36 cellular contexts compared by ENCODE assay signal in genomic region chr1:244559561-244559960, GRCh38.
"Had no signal": no experiment of that assay in that cellular context is flagged by ENCODE, and none has a peak within 500 bp of the region (broad histone marks: within the 10 kb centered on the region; RNA-seq: fewer than 3 reads in every experiment).

No MANE protein-coding gene starts in this region.

- H3K4me1 ChIP-seq: adrenal gland, body of pancreas, breast epithelium had no signal

- H3K4me3 ChIP-seq: adrenal gland, body of pancreas, breast epithelium had no signal

- DNase-seq: activated B cell treated with CpG ODN at 0.5 μM for 24 hours; activated CD4-positive, alpha-beta memory T cell treated with anti-CD3 and anti-CD28 coated beads for 36 hours; activated CD4-positive, alpha-beta T cell treated with anti-CD3 and anti-CD28 coated beads for 4 hours; activated CD4-positive, alpha-beta T cell treated with anti-CD3 and anti-CD28 coated beads, Interleukin-2, amount 10 ng/mL, durations not matched to agents 24 days and 14 days; activated CD4-positive, alpha-beta T cell treated with anti-CD3 and anti-CD28 coated beads, Interleukin-2, amount 50 U/mL, for 1 hour; activated CD4-positive, alpha-beta T cell treated with anti-CD3 and anti-CD28 coated beads, Interleukin-2, amount 50 U/mL, for 4 hours; activated CD4-positive, CD25-positive, alpha-beta regulatory T cell treated with anti-CD3 and anti-CD28 coated beads, Interleukin-2, amount 50 U/mL, for 72 hours; activated CD8-positive, alpha-beta memory T cell treated with anti-CD3 and anti-CD28 coated beads, Interleukin-2, amount 50 U/mL, for 4 hours; activated CD8-positive, alpha-beta T cell treated with anti-CD3 and anti-CD28 coated beads for 36 hours; activated effector memory CD4-positive, alpha-beta T cell treated with anti-CD3 and anti-CD28 coated beads, Interleukin-2, amount 50 U/mL, for 16 hours; activated gamma-delta T cell treated with Interleukin-2 at 50 U/mL for 16 hours; activated naive CD4-positive, alpha-beta T cell; activated naive CD4-positive, alpha-beta T cell treated with anti-CD3 and anti-CD28 coated beads for 36 hours; activated naive CD4-positive, alpha-beta T cell treated with anti-CD3 and anti-CD28 coated beads, Interleukin-2, amount 50 U/mL, for 16 hours; activated naive CD8-positive, alpha-beta T cell treated with anti-CD3 and anti-CD28 coated beads for 36 hours; activated T-cell treated with anti-CD3 and anti-CD28 coated beads for 4 hours; activated T-cell treated with anti-CD3 and anti-CD28 coated beads, Interleukin-2, amount 50 U/mL, for 1 hour; activated T-cell treated with anti-CD3 and anti-CD28 coated beads, Interleukin-2, amount 50 U/mL, for 4 hours; activated T-cell treated with anti-CD3 and anti-CD28 coated beads, Interleukin-2, amount 50 U/mL, for 72 hours; adrenal gland; amniotic stem cell; aorta; body of pancreas; brain microvascular endothelial cell; central memory CD4-positive, alpha-beta T cell; T-helper 1 cell; T-helper 2 cell; T-helper 9 cell; WERI-Rb-1 had no signal

- H3K9me3 ChIP-seq: body of pancreas had no signal

- FAIRE-seq: astrocyte had no signal

- H3K27ac ChIP-seq: adrenal gland, body of pancreas, brain microvascular endothelial cell, breast epithelium, WERI-Rb-1 had no signal

- H3K4me3 Mint-ChIP-seq: activated B cell treated with CpG ODN at 0.5 μM for 24 hours; activated CD4-positive, alpha-beta memory T cell treated with anti-CD3 and anti-CD28 coated beads for 36 hours; activated CD4-positive, alpha-beta T cell treated with anti-CD3 and anti-CD28 coated beads, Interleukin-2, amount 10 ng/mL, durations not matched to agents 24 days and 14 days; activated CD8-positive, alpha-beta T cell treated with anti-CD3 and anti-CD28 coated beads for 36 hours; activated naive CD4-positive, alpha-beta T cell treated with anti-CD3 and anti-CD28 coated beads for 36 hours; activated naive CD8-positive, alpha-beta T cell treated with anti-CD3 and anti-CD28 coated beads for 36 hours; activated T-cell treated with anti-CD3 and anti-CD28 coated beads, Interleukin-2, amount 50 U/mL, for 4 hours; activated T-cell treated with anti-CD3 and anti-CD28 coated beads, Interleukin-2, amount 50 U/mL, for 72 hours; activated T-helper 1 cell treated with anti-CD3 and anti-CD28 coated beads, Interleukin-12 subunit alpha, Interleukin-12 subunit beta, Interleukin-2, Interleukin-4 antibody, amounts not matched to agents 30 ng/mL and 10 ng/mL and 1 ng/mL, durations not matched to agents 14 hours and 24 hours and 36 hours; activated T-helper 17 cell treated with anti-CD3 and anti-CD28 coated beads, Interleukin-2, amount 50 U/mL, for 72 hours; T-helper 1 cell treated with Interleukin-12 subunit alpha and Interleukin-12 subunit beta and Interleukin-4 antibody, amounts not matched to agents 30 μg/mL and 1 μg/mL, for 36 hours; T-helper 2 cell treated with Interferon-gamma antibody and Interleukin-4, amounts not matched to agents 5 μg/mL and 100 μg/mL, for 36 hours had no signal

- H3K27me3 Mint-ChIP-seq: activated B cell treated with CpG ODN at 0.5 μM for 24 hours; activated CD4-positive, alpha-beta memory T cell treated with anti-CD3 and anti-CD28 coated beads for 36 hours; activated CD4-positive, alpha-beta T cell treated with anti-CD3 and anti-CD28 coated beads, Interleukin-2, amount 10 ng/mL, durations not matched to agents 24 days and 14 days; activated CD8-positive, alpha-beta T cell treated with anti-CD3 and anti-CD28 coated beads for 36 hours; activated naive CD8-positive, alpha-beta T cell treated with anti-CD3 and anti-CD28 coated beads for 36 hours; activated T-helper 17 cell treated with anti-CD3 and anti-CD28 coated beads, Interleukin-2, amount 50 U/mL, for 72 hours had no signal

- H3K36me3 Mint-ChIP-seq: activated CD4-positive, alpha-beta memory T cell treated with anti-CD3 and anti-CD28 coated beads for 36 hours; activated naive CD4-positive, alpha-beta T cell treated with anti-CD3 and anti-CD28 coated beads, Interleukin-2, amount 50 U/mL, for 72 hours had no signal

- H3K4me1 Mint-ChIP-seq: activated B cell treated with CpG ODN at 0.5 μM for 24 hours; activated CD4-positive, alpha-beta T cell treated with anti-CD3 and anti-CD28 coated beads, Interleukin-2, amount 10 ng/mL, durations not matched to agents 24 days and 14 days; activated naive CD8-positive, alpha-beta T cell treated with anti-CD3 and anti-CD28 coated beads for 36 hours; activated T-helper 17 cell treated with anti-CD3 and anti-CD28 coated beads, Interleukin-2, amount 50 U/mL, for 72 hours had no signal

- ATAC-seq: activated CD8-positive, alpha-beta T cell treated with anti-CD3 and anti-CD28 coated beads for 36 hours; activated naive CD4-positive, alpha-beta T cell treated with anti-CD3 and anti-CD28 coated beads, Interleukin-2, amount 50 U/mL, for 72 hours; activated T-cell treated with anti-CD3 and anti-CD28 coated beads, Interleukin-2, amount 50 U/mL, for 4 hours; activated T-cell treated with anti-CD3 and anti-CD28 coated beads, Interleukin-2, amount 50 U/mL, for 72 hours; activated T-helper 17 cell treated with anti-CD3 and anti-CD28 coated beads, Interleukin-2, amount 50 U/mL, for 72 hours; body of pancreas had no signal

- H3K27ac Mint-ChIP-seq: activated B cell treated with CpG ODN at 0.5 μM for 24 hours; activated CD4-positive, alpha-beta memory T cell treated with anti-CD3 and anti-CD28 coated beads for 36 hours; activated CD4-positive, alpha-beta T cell treated with anti-CD3 and anti-CD28 coated beads, Interleukin-2, amount 10 ng/mL, durations not matched to agents 24 days and 14 days; activated CD8-positive, alpha-beta T cell treated with anti-CD3 and anti-CD28 coated beads for 36 hours; activated naive CD4-positive, alpha-beta T cell treated with anti-CD3 and anti-CD28 coated beads for 36 hours; activated naive CD4-positive, alpha-beta T cell treated with anti-CD3 and anti-CD28 coated beads, Interleukin-2, amount 50 U/mL, for 72 hours; activated naive CD8-positive, alpha-beta T cell treated with anti-CD3 and anti-CD28 coated beads for 36 hours; activated T-cell treated with anti-CD3 and anti-CD28 coated beads, Interleukin-2, amount 50 U/mL, for 72 hours; activated T-helper 1 cell treated with anti-CD3 and anti-CD28 coated beads, Interleukin-12 subunit alpha, Interleukin-12 subunit beta, Interleukin-2, Interleukin-4 antibody, amounts not matched to agents 30 ng/mL and 10 ng/mL and 1 ng/mL, durations not matched to agents 14 hours and 24 hours and 36 hours; activated T-helper 17 cell treated with anti-CD3 and anti-CD28 coated beads, Interleukin-2, amount 50 U/mL, for 72 hours; T-helper 1 cell treated with Interleukin-12 subunit alpha and Interleukin-12 subunit beta and Interleukin-4 antibody, amounts not matched to agents 30 μg/mL and 1 μg/mL, for 36 hours; T-helper 2 cell treated with Interferon-gamma antibody and Interleukin-4, amounts not matched to agents 5 μg/mL and 100 μg/mL, for 36 hours had no signal

- H3K36me3 ChIP-seq: adrenal gland, brain microvascular endothelial cell, breast epithelium, WERI-Rb-1 had no signal

- H3K27me3 ChIP-seq: adrenal gland, body of pancreas, brain microvascular endothelial cell, breast epithelium had no signal

- H3K9me3 Mint-ChIP-seq: activated T-helper 17 cell treated with anti-CD3 and anti-CD28 coated beads, Interleukin-2, amount 50 U/mL, for 72 hours had no signal
